9 cellular contexts compared by ENCODE assay signal in the genomic region with DNA sequence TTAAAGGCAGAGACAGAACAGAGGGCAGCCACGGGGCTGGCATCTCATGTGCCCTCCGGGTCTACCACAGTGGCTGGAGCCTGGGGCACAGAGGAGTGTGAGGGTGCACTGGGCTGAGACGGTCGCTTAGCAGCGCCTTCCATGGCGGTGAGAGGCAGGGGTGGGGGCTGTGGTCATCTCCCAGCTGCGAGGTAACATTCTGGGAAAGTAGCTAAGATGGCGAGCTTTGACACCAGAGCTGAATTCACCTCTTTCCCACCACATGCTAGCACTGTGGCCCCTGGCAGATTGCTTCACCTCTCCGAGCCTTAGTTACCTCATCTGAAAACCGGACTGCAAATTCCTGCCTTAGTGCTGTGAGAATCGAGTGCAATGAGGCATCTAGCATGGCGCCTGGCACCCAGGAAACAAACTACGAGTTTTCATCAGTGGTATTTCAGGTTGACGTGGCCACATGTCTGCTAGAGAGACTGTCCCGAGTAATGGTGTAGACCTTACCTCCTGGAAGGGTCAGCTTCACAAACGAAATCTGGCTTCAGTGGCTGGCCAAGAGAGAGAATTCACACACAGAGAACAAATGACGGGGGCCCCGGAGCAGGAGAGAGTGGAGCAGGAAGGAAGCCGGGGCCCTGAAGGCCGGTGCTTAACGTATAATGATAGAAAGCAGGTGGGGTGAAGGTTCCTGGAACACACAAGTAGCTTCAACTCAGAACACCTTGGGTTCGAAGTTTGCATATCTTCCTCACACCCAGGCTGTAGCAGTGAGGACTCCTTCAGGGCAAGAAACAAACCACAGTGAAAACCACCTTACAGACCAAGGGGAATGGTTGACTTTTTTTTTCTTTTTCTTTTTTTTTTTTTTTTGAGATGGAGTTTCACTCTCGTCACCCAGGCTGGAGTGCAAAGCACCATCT. TPM values are rescaled to one million over a fixed set of nuclear protein-coding genes. Genes with fewer than 3 reads are reported as not detected.
A peak's percentile ranks its signal among the peaks of the same experiment; 100 is the strongest.
DNase-seq lines count a peak whose midpoint lies in the region; ATAC-seq lines count a peak whose summit lies in the region.
"Had no signal": no experiment of that assay in that cellular context is flagged by ENCODE, and none has a peak within 500 bp of the region (broad histone marks: within the 10 kb centered on the region; RNA-seq: fewer than 3 reads in every experiment).

No MANE protein-coding gene starts in this region.

- peak overlapping the region; percentile 35 for H2AK5ac ChIP-seq in neuronal stem cell (ENCODE audit: low read depth, low read length)
- H2AK5ac ChIP-seq in mesenchymal stem cell (ENCODE audit: low read length, severe bottlenecking) = no peak overlapping the region

- no peak overlapping the region for H2AFZ ChIP-seq in neuronal stem cell (ENCODE audit: low read length)
- H2AFZ ChIP-seq in mesenchymal stem cell (ENCODE audit: low read depth, low read length) = no peak overlapping the region

- H4K91ac ChIP-seq in neuronal stem cell (ENCODE audit: low read depth, low read length, poor library complexity) = no peak overlapping the region
- no peak overlapping the region for H4K91ac ChIP-seq in mesenchymal stem cell (ENCODE audit: low read length)

- H3K9me3 Mint-ChIP-seq in activated T-cell treated with anti-CD3 and anti-CD28 coated beads, Interleukin-2, amount 50 U/mL, for 4 hours = no peaks in the 10 kb centered on the region

- peak; percentile 62 for ATAC-seq in GM18907 (IDR thresholded peaks at IDR 0.05; ENCODE audit: unreplicated experiment)
- ATAC-seq in HG03103 (IDR thresholded peaks at IDR 0.05; ENCODE audit: low read depth, unreplicated experiment) = peak; percentile 58
- peak; percentile 50 to 55 for ATAC-seq in activated T-cell treated with anti-CD3 and anti-CD28 coated beads, Interleukin-2, amount 50 U/mL, for 4 hours
- ATAC-seq: Right ventricle myocardium inferior had no signal

- H3K4me3 ChIP-seq in neuronal stem cell (ENCODE audit: low read length in 2 of 2) = no peak overlapping the region
- no peak overlapping the region for H3K4me3 ChIP-seq in mesenchymal stem cell (ENCODE audit: insufficient read depth in 1 of 2, low read depth in 1 of 2, low read length in 2 of 2)

- H3K4me1 ChIP-seq in neuronal stem cell (ENCODE audit: control insufficient read depth in 2 of 2, insufficient read depth in 1 of 2, low read depth in 1 of 2, low read length in 2 of 2) (no peaks in the 10 kb centered on the region), mesenchymal stem cell (ENCODE audit: control insufficient read depth, insufficient read depth, low read depth, low read length) (peaks cover 13% of the 10 kb centered on the region)

- H3K18ac ChIP-seq in neuronal stem cell (ENCODE audit: low read length) (peak overlapping the region; percentile 40), mesenchymal stem cell (ENCODE audit: low read depth in 1 of 2, low read length in 2 of 2) (no peak overlapping the region)

- H2BK15ac ChIP-seq in neuronal stem cell (ENCODE audit: low read length) (peak overlapping the region; percentile 69), mesenchymal stem cell (ENCODE audit: low read depth, poor library complexity, severe bottlenecking) (no peak overlapping the region)

- peak; percentile 35 for DNase-seq in activated T-cell treated with anti-CD3 and anti-CD28 coated beads, Interleukin-2, amount 50 U/mL, for 4 hours
- DNase-seq in neuronal stem cell (ENCODE audit: low spot score) (no peak), cerebellar nuclear complex (lab: John Stamatoyannopoulos, UW) (no peak), HUDEP-2 (lab: John Stamatoyannopoulos, UW; ENCODE audit: unreplicated experiment in 76 of 76) (no peak), mesenchymal stem cell (no peak), NCI-H82 treated with DMSO at 0.1 percent for 48 hours (lab: John Stamatoyannopoulos, UW; ENCODE audit: unreplicated experiment) (no peak)

- peaks cover 7% of the 10 kb centered on the region for H3K36me3 Mint-ChIP-seq in activated T-cell treated with anti-CD3 and anti-CD28 coated beads, Interleukin-2, amount 50 U/mL, for 4 hours (ENCODE audit: insufficient read depth)

- H3K23ac ChIP-seq in neuronal stem cell (ENCODE audit: low read depth, low read length, poor library complexity) = no peak overlapping the region
- H3K23ac ChIP-seq in mesenchymal stem cell (ENCODE audit: low read length in 2 of 2) = no peak overlapping the region

- no CpG with 5 or more reads among the region's 23 CpGs for WGBS in neuronal stem cell (ENCODE audit: extremely low coverage in 2 of 2, insufficient read length in 2 of 2, insufficient replicate concordance in 1 of 2), 2 donors
- 90% methylated on average over 23 of the region's 23 CpGs for WGBS in mesenchymal stem cell

- H3K27ac ChIP-seq in neuronal stem cell (replicated peaks; ENCODE audit: low read length) = no peak overlapping the region
- H3K27ac ChIP-seq in mesenchymal stem cell (ENCODE audit: low read length, poor library complexity, severe bottlenecking) = no peak overlapping the region

- peaks cover 82% of the 10 kb centered on the region for H3K4me1 Mint-ChIP-seq in activated T-cell treated with anti-CD3 and anti-CD28 coated beads, Interleukin-2, amount 50 U/mL, for 4 hours (ENCODE audit: low read depth)

- H3K4ac ChIP-seq in neuronal stem cell (ENCODE audit: low read length) = no peak overlapping the region
- H3K4ac ChIP-seq in mesenchymal stem cell (ENCODE audit: low read depth in 1 of 2, low read length in 2 of 2) = no peak overlapping the region

- H4K8ac ChIP-seq in neuronal stem cell (ENCODE audit: low read depth, low read length) = no peak overlapping the region
- H4K8ac ChIP-seq in mesenchymal stem cell (ENCODE audit: low read length) = no peak overlapping the region

- H3K9ac ChIP-seq in neuronal stem cell (ENCODE audit: low read depth, low read length, poor library complexity) (peak overlapping the region; percentile 63), mesenchymal stem cell (ENCODE audit: low read length) (no peak overlapping the region)

- H2BK120ac ChIP-seq in neuronal stem cell (ENCODE audit: low read depth, low read length) (no peak overlapping the region), mesenchymal stem cell (ENCODE audit: low read depth, low read length) (no peak overlapping the region)

- H3K4me2 ChIP-seq in neuronal stem cell (ENCODE audit: insufficient read depth, low read length, poor library complexity, severe bottlenecking) (no peak overlapping the region), mesenchymal stem cell (ENCODE audit: low read length, poor library complexity, severe bottlenecking) (no peak overlapping the region)

- H2BK5ac ChIP-seq in neuronal stem cell (ENCODE audit: low read length) (no peak overlapping the region), mesenchymal stem cell (ENCODE audit: low read depth, low read length, poor library complexity, severe bottlenecking) (no peak overlapping the region)

- H3K4me3 Mint-ChIP-seq in activated T-cell treated with anti-CD3 and anti-CD28 coated beads, Interleukin-2, amount 50 U/mL, for 4 hours = peak overlapping the region; percentile 86

- H3K9me3 ChIP-seq in neuronal stem cell (replicated peaks in 1 of 2; ENCODE audit: control insufficient read depth in 2 of 2, insufficient read depth in 1 of 2, low read depth in 1 of 2, low read length in 2 of 2) (peaks cover 0 to 2% of the 10 kb centered on the region in 2 donors), mesenchymal stem cell (ENCODE audit: control insufficient read depth, low read length) (no peaks in the 10 kb centered on the region)

- H3K79me1 ChIP-seq in neuronal stem cell (ENCODE audit: low read depth, low read length) (no peaks in the 10 kb centered on the region), mesenchymal stem cell (replicated peaks; ENCODE audit: low read length, poor library complexity, severe bottlenecking) (peaks cover 7% of the 10 kb centered on the region)

- peak overlapping the region; percentile 75 for H3K14ac ChIP-seq in neuronal stem cell (ENCODE audit: low read length)
- no peak overlapping the region for H3K14ac ChIP-seq in mesenchymal stem cell (ENCODE audit: low read length in 2 of 2)

- peak overlapping the region; percentile 6 for H2BK12ac ChIP-seq in neuronal stem cell (ENCODE audit: low read length)
- H2BK12ac ChIP-seq in mesenchymal stem cell (ENCODE audit: low read length in 2 of 2) = no peak overlapping the region

- peaks cover 3 to 9% of the 10 kb centered on the region in 2 donors for H3K36me3 ChIP-seq in neuronal stem cell (replicated peaks in 1 of 2; ENCODE audit: control insufficient read depth in 2 of 2, insufficient read depth in 2 of 2, low read length in 2 of 2)
- H3K36me3 ChIP-seq in mesenchymal stem cell (ENCODE audit: control insufficient read depth in 1 of 2, insufficient read depth in 2 of 2, low read depth in 1 of 2, low read length in 2 of 2) = peaks cover 10 to 14% of the 10 kb centered on the region in 2 experiments

- H3K27me3 ChIP-seq in neuronal stem cell (ENCODE audit: control insufficient read depth in 3 of 3, insufficient read depth in 3 of 3, low read depth in 1 of 3, low read length in 3 of 3) (no peaks in the 10 kb centered on the region), mesenchymal stem cell (ENCODE audit: control insufficient read depth in 1 of 2, insufficient read depth in 1 of 2, low read length in 2 of 2) (no peaks in the 10 kb centered on the region)

- no peaks in the 10 kb centered on the region for H3K27me3 Mint-ChIP-seq in activated T-cell treated with anti-CD3 and anti-CD28 coated beads, Interleukin-2, amount 50 U/mL, for 4 hours (ENCODE audit: low read depth)

RNA-seq across cellular contexts. Expression of a gene that starts 29.2 kb away (rescaled TPM):
- 10 to 100 TPM; 12.4 to 23.1 (median 15.7) TPM for total RNA-seq in activated T-cell treated with anti-CD3 and anti-CD28 coated beads, Interleukin-2, amount 50 U/mL, for 4 hours
- 16.8 TPM for polyA plus RNA-seq in neuronal stem cell (2013, experiment 1 of 2)
- polyA plus RNA-seq in neuronal stem cell (2013, experiment 2 of 2) = 18.1 TPM
- polyA plus RNA-seq in mesenchymal stem cell (2013, experiment 1 of 2) = 42.1 TPM
- 43.8 TPM for polyA plus RNA-seq in mesenchymal stem cell (2013, experiment 2 of 2)
